13 cellular contexts compared by ENCODE assay signal in genomic region chr2:67879586-67880290, GRCh38.
A peak's percentile ranks its signal among the peaks of the same experiment; 100 is the strongest.
DNase-seq lines count a peak whose midpoint lies in the region; ATAC-seq and TF ChIP-seq lines count a peak whose summit lies in the region.
"Had no signal": no experiment of that assay in that cellular context is flagged by ENCODE, and none has a peak within 500 bp of the region (broad histone marks: within the 10 kb centered on the region; RNA-seq: fewer than 3 reads in every experiment).

No MANE protein-coding gene starts in this region.

- peak; percentile 84 for DNase-seq in ACHN
- DNase-seq in HT1080 (ENCODE audit: low read depth): peak; percentile 89
- DNase-seq in kidney tubule cell (ENCODE audit: low spot score): peak; percentile 88
- no peak for DNase-seq in effector memory CD8-positive, alpha-beta T cell
- DNase-seq in activated naive CD8-positive, alpha-beta T cell treated with anti-CD3 and anti-CD28 coated beads, Interleukin-2, amount 50 U/mL, for 24 hours: no peak
- DNase-seq in NK-92 (lab: John Stamatoyannopoulos, UW; ENCODE audit: unreplicated experiment): no peak
- no peak for DNase-seq in CD14-positive monocyte (ENCODE audit: low spot score)
- DNase-seq: activated CD4-positive, alpha-beta T cell treated with anti-CD3 and anti-CD28 coated beads for 4 hours; Karpas-422; NCI-H1694; NCI-H774 had no signal

- H3K27ac Mint-ChIP-seq in brain: peak overlapping the region in 4 of 5 experiments; percentile 56 to 98 (median 78)
- H3K27ac Mint-ChIP-seq in effector memory CD8-positive, alpha-beta T cell: no peak overlapping the region
- no peak overlapping the region for H3K27ac Mint-ChIP-seq in activated naive CD8-positive, alpha-beta T cell treated with anti-CD3 and anti-CD28 coated beads, Interleukin-2, amount 50 U/mL, for 24 hours
- no peak overlapping the region for H3K27ac Mint-ChIP-seq in CD14-positive monocyte

- H3K4me1 Mint-ChIP-seq in brain (peaks cover 71% of the 10 kb centered on the region), CD14-positive monocyte (no peaks in the 10 kb centered on the region)
- H3K4me1 Mint-ChIP-seq in effector memory CD8-positive, alpha-beta T cell (ENCODE audit: low read depth in 2 of 2): no peaks in the 10 kb centered on the region
- H3K4me1 Mint-ChIP-seq in activated naive CD8-positive, alpha-beta T cell treated with anti-CD3 and anti-CD28 coated beads, Interleukin-2, amount 50 U/mL, for 24 hours: no peaks in the 10 kb centered on the region

- H3K36me3 Mint-ChIP-seq in brain (no peaks in the 10 kb centered on the region), CD14-positive monocyte (no peaks in the 10 kb centered on the region)
- H3K36me3 Mint-ChIP-seq in effector memory CD8-positive, alpha-beta T cell (ENCODE audit: insufficient read depth): no peaks in the 10 kb centered on the region
- H3K36me3 Mint-ChIP-seq in activated naive CD8-positive, alpha-beta T cell treated with anti-CD3 and anti-CD28 coated beads, Interleukin-2, amount 50 U/mL, for 24 hours (ENCODE audit: low read depth): no peaks in the 10 kb centered on the region

- peaks cover 0 to 4% (median 0%) of the 10 kb centered on the region in 5 experiments for H3K9me3 Mint-ChIP-seq in brain
- no peaks in the 10 kb centered on the region for H3K9me3 Mint-ChIP-seq in effector memory CD8-positive, alpha-beta T cell
- no peaks in the 10 kb centered on the region for H3K9me3 Mint-ChIP-seq in activated naive CD8-positive, alpha-beta T cell treated with anti-CD3 and anti-CD28 coated beads, Interleukin-2, amount 50 U/mL, for 24 hours
- H3K9me3 Mint-ChIP-seq in CD14-positive monocyte: peaks cover 0 to 3% (median 0%) of the 10 kb centered on the region in 7 donors

- intact Hi-C loops in CD14-positive monocyte (cut with micrococcal nuclease): no loop called here

- TF ChIP-seq CTCF in brain (conservative IDR thresholded peaks at IDR 0.05): no peak
- no peak for TF ChIP-seq CTCF in CD14-positive monocyte (IDR thresholded peaks at IDR 0.05)

- no peak for ATAC-seq in effector memory CD8-positive, alpha-beta T cell (replicated peaks)
- no peak for ATAC-seq in activated naive CD8-positive, alpha-beta T cell treated with anti-CD3 and anti-CD28 coated beads, Interleukin-2, amount 50 U/mL, for 24 hours
- ATAC-seq: HCT116 had no signal

- peaks cover 4% of the 10 kb centered on the region for H3K27me3 Mint-ChIP-seq in brain
- peaks cover 12 to 15% of the 10 kb centered on the region in 2 donors for H3K27me3 Mint-ChIP-seq in effector memory CD8-positive, alpha-beta T cell
- peaks cover 11% of the 10 kb centered on the region for H3K27me3 Mint-ChIP-seq in activated naive CD8-positive, alpha-beta T cell treated with anti-CD3 and anti-CD28 coated beads, Interleukin-2, amount 50 U/mL, for 24 hours
- H3K27me3 Mint-ChIP-seq in CD14-positive monocyte (ENCODE audit: low read depth in 3 of 3): peaks cover 0 to 10% (median 3%) of the 10 kb centered on the region in 3 donors

- in situ Hi-C loops in ACHN (cut with HindIII; ENCODE audit: low pct_ligation_motif_present, low pct_unique_long_range_greater_than_20kb, low sequenced_read_pairs): no loop called here

- H3K4me3 Mint-ChIP-seq in brain (no peak overlapping the region), CD14-positive monocyte (no peak overlapping the region)
- H3K4me3 Mint-ChIP-seq in effector memory CD8-positive, alpha-beta T cell: no peak overlapping the region
- no peak overlapping the region for H3K4me3 Mint-ChIP-seq in activated naive CD8-positive, alpha-beta T cell treated with anti-CD3 and anti-CD28 coated beads, Interleukin-2, amount 50 U/mL, for 24 hours

Comparison
In these comparisons a context has a peak if more than half of its experiments do, and no peak if none do; other contexts are left out.
1. DNase-seq: peak in ACHN (single experiment), HT1080 (single experiment) and kidney tubule cell (single experiment); none in effector memory CD8-positive, alpha-beta T cell (0 of 3), activated naive CD8-positive, alpha-beta T cell treated with anti-CD3 and anti-CD28 coated beads, Interleukin-2, amount 50 U/mL, for 24 hours (single experiment), NK-92 (single experiment) and CD14-positive monocyte (single experiment).
2. H3K27ac Mint-ChIP-seq: peak in brain (4 of 5); none in effector memory CD8-positive, alpha-beta T cell (0 of 2), activated naive CD8-positive, alpha-beta T cell treated with anti-CD3 and anti-CD28 coated beads, Interleukin-2, amount 50 U/mL, for 24 hours (single experiment) and CD14-positive monocyte (0 of 7).